Comparison of ENCODE assay signal across 14 cellular contexts in genomic region chr19:3817761-3818160, GRCh38. TPM values are rescaled to one million over a fixed set of nuclear protein-coding genes. Genes with fewer than 3 reads are reported as not detected.
"Had no signal": no experiment of that assay in that cellular context is flagged by ENCODE, and none has a peak within 500 bp of the region (broad histone marks: within the 10 kb centered on the region; RNA-seq: fewer than 3 reads in every experiment).

No MANE protein-coding gene starts in this region.

- H3K4me1 ChIP-seq: parathyroid adenoma, SJCRH30 had no signal

- H3K27ac ChIP-seq: cardiac muscle cell, heart left ventricle, parathyroid adenoma, right atrium auricular region, SJCRH30, transverse colon had no signal

- H3K27me3 ChIP-seq: cardiac muscle cell, right atrium auricular region had no signal

- H3K79me2 ChIP-seq: parathyroid adenoma had no signal

- H3K9me3 ChIP-seq: heart left ventricle, mucosa of descending colon, right atrium auricular region, SJCRH30, transverse colon had no signal

- H3K4me3 ChIP-seq: cardiac muscle cell, heart left ventricle, mucosa of descending colon, right atrium auricular region, SJCRH30, smooth muscle cell, transverse colon had no signal

- DNase-seq: activated CD4-positive, CD25-positive, alpha-beta regulatory T cell; activated gamma-delta T cell treated with Interleukin-2 at 50 U/mL for 16 hours; activated T-cell treated with anti-CD3 and anti-CD28 coated beads for 4 hours; effector CD4-positive, alpha-beta T cell; heart left ventricle; left colon; mucosa of descending colon; SJCRH30; transverse colon had no signal

- H2AFZ ChIP-seq: parathyroid adenoma had no signal

- H3K4me2 ChIP-seq: smooth muscle cell had no signal

- H3K36me3 ChIP-seq: cardiac muscle cell, heart left ventricle, right atrium auricular region, SJCRH30, transverse colon had no signal

RNA-seq across cellular contexts. Expression of gene MATK, which starts 31.6 kb away (rescaled TPM):
- total RNA-seq: SJCRH30, smooth muscle cell had no signal

RNA-seq across cellular contexts. Expression of gene RAX2, which starts 45.7 kb away (rescaled TPM):
- total RNA-seq: cardiac muscle cell; heart left ventricle; left colon; mucosa of descending colon; right atrium auricular region; SJCRH30; smooth muscle cell; T-helper 2 cell treated with Interferon-gamma antibody and Interleukin-4, amounts not matched to agents 100 ng/mL and 5 ng/mL, for 36 hours; transverse colon had no signal

RNA-seq across cellular contexts. Expression of gene ZFR2, which starts 51.1 kb away (rescaled TPM):
- total RNA-seq: left colon, right atrium auricular region, SJCRH30, transverse colon had no signal
